In the genomic region with DNA sequence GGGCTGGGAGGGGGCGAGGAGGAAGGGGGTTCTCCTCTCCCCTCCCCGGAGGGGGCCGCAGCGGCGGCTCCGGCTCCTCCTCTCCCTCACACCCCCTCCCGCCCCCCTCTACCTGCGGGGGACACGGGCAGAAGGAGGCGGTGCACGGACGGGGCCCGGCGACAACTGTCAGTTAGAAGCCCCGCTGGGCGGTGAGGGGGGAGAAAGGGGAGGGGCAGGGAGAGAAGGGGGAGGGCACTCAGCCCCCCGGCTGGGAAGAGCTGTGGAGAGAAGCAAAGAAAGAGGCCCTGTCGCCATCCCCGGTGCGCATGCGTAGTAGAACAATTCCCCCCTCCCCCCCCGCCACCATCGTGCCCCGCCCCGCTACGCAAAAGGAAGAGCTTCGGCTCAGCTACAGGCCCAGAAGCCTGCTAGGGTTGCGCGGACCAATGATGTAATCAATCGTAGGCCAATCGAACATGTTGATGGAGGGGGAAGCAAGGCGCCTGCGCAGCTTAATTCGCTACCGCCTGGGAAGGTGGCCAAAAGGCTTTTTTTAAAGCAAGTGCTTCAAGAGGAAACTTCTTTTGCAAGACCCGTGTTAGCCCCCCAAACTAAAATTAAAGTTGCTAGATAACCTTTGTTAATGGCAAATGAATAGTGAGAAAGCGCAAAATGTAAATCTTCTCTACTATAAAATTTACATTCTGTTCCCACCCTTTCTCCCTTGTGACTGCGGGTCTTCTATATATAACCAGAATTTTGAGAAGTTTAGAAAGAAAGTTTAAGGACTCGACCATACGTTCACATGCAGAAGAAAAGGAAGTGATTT, we compare ENCODE assay signal across 8 cellular contexts. TPM values are rescaled to one million over a fixed set of nuclear protein-coding genes. Genes with fewer than 3 reads are reported as not detected.
DNase-seq lines count a peak whose midpoint lies in the region; ATAC-seq and TF ChIP-seq lines count a peak whose summit lies in the region.

No MANE protein-coding gene starts in this region.

- H3K27ac ChIP-seq in AG04450 (ENCODE audit: low read depth, low read length), result peak overlapping the region; percentile 69
- peak overlapping the region; percentile 98 for H3K27ac ChIP-seq in smooth muscle cell (ENCODE audit: low read depth)

- H3K4me1 Mint-ChIP-seq in WTC11 (peaks cover 29% of the 10 kb centered on the region), immature natural killer cell (peaks cover 48 to 85% of the 10 kb centered on the region in 2 donors)

- H3K4me2 ChIP-seq in smooth muscle cell, result peak overlapping the region; percentile 96

- H3K4me3 ChIP-seq in AG04450 (ENCODE audit: low read depth, low read length) (peak overlapping the region; percentile 78), cardiac fibroblast (replicated peaks in 1 of 2; ENCODE audit: low read depth in 2 of 2, low read length in 2 of 2) (peak overlapping the region; percentile 80 to 86), smooth muscle cell (peak overlapping the region; percentile 100)

- peak overlapping the region; percentile 96 for H3K9ac ChIP-seq in smooth muscle cell (ENCODE audit: low read depth)

- H3K27me3 ChIP-seq in AG04450 (ENCODE audit: control insufficient read depth, insufficient read depth, low read length), result no peaks in the 10 kb centered on the region
- no peaks in the 10 kb centered on the region for H3K27me3 ChIP-seq in smooth muscle cell (ENCODE audit: low read depth)

- H3K9me3 ChIP-seq in AG04450 (ENCODE audit: control insufficient read depth, insufficient read depth, low read length), result no peaks in the 10 kb centered on the region; the same call in 1 of the 2 replicates
- H3K9me3 ChIP-seq in smooth muscle cell (replicated peaks; ENCODE audit: low read depth), result no peaks in the 10 kb centered on the region

- peak overlapping the region; percentile 93 for H2AFZ ChIP-seq in smooth muscle cell (ENCODE audit: low read depth)

- peak; percentile 98 for DNase-seq in AG04450 (ENCODE audit: low read depth, low spot score)
- peak; percentile 100 for DNase-seq in NCI-H2196 treated with DMSO at 0.1 percent for 48 hours (lab: John Stamatoyannopoulos, UW; ENCODE audit: unreplicated experiment)
- DNase-seq in WTC11 (ENCODE audit: low spot score), result peak; percentile 91
- DNase-seq in cardiac fibroblast (ENCODE audit: low read depth in 2 of 2), result peak; percentile 99
- DNase-seq in immature natural killer cell, result peak; percentile 92 to 95 (median 94)
- peak; percentile 95 for DNase-seq in smooth muscle cell (lab: John Stamatoyannopoulos, UW; ENCODE audit: unreplicated experiment)

- H3K36me3 ChIP-seq in smooth muscle cell (ENCODE audit: low read depth), result no peaks in the 10 kb centered on the region

- WGBS in smooth muscle cell (ENCODE audit: low lambda C conversion rate), result 4% methylated on average over 22 of the region's 40 CpGs

- peaks cover 61% of the 10 kb centered on the region for H4K20me1 ChIP-seq in smooth muscle cell (ENCODE audit: low read depth)

- H3K27ac Mint-ChIP-seq in WTC11 (peak overlapping the region; percentile 94), immature natural killer cell (peak overlapping the region; percentile 90 to 94 (median 91))

- ATAC-seq in GM18907 (IDR thresholded peaks at IDR 0.05; ENCODE audit: unreplicated experiment) (peak; percentile 67), HG03139 (IDR thresholded peaks at IDR 0.05; ENCODE audit: unreplicated experiment) (peak; percentile 56), WTC11 (peak; percentile 71)

- TF ChIP-seq CTCF in AG04450 (IDR thresholded peaks at IDR 0.05; ENCODE audit: low read depth, low read length) (no peak), WTC11 (IDR thresholded peaks at IDR 0.05) (no peak), cardiac fibroblast (IDR thresholded peaks at IDR 0.05; ENCODE audit: low read depth, low read length) (no peak), smooth muscle cell (IDR thresholded peaks at IDR 0.05; ENCODE audit: borderline replicate concordance, insufficient read depth, poor library complexity, severe bottlenecking) (no peak)

- peaks cover 26% of the 10 kb centered on the region for H3F3A ChIP-seq in smooth muscle cell (ENCODE audit: low read depth)

- H3K4me3 Mint-ChIP-seq in WTC11, result peak overlapping the region; percentile 68
- H3K4me3 Mint-ChIP-seq in immature natural killer cell, result peak overlapping the region; percentile 79 to 88 (median 82)

- POLR2A ChIA-PET in AG04450 (lab: Yijun Ruan, JAX), result interaction anchor here (0.7 to 0.9 kb wide), 3 partner anchors 24 to 379 kb away, joined by 3 to 8 read pairs (median 4); a partner anchor contains a TSS
- POLR2A ChIA-PET in WTC11 (lab: Charles Lee), result interaction anchor here (0.6 to 1.1 kb wide), 7 partner anchors 11 to 346 kb away, joined by 3 to 8 read pairs (median 4); a partner anchor contains a TSS

- CTCF ChIA-PET in AG04450 (lab: Charles Lee) (interaction anchor here (0.6 to 2.2 kb wide), 4 partner anchors 9 to 134 kb away, joined by 3 to 8 read pairs (median 4); no protein-coding TSS in a partner anchor), WTC11 (lab: Charles Lee) (interaction anchor here (0.7 to 2.6 kb wide), 10 partner anchors 13 to 1360 kb away, joined by 3 to 32 read pairs (median 6); a partner anchor contains a TSS)

- H3K79me2 ChIP-seq in smooth muscle cell (ENCODE audit: low read depth), result peaks cover 69% of the 10 kb centered on the region

- H3K4me1 ChIP-seq in smooth muscle cell (ENCODE audit: low read depth), result peaks cover 24% of the 10 kb centered on the region

- H3K36me3 Mint-ChIP-seq in WTC11 (peaks cover 21% of the 10 kb centered on the region), immature natural killer cell (peaks cover 15 to 21% (median 16%) of the 10 kb centered on the region in 3 donors)

- H3K27me3 Mint-ChIP-seq in WTC11 (ENCODE audit: low read depth) (no peaks in the 10 kb centered on the region), immature natural killer cell (ENCODE audit: low read depth in 3 of 3) (peaks cover 10 to 12% (median 10%) of the 10 kb centered on the region in 3 donors)

- peaks cover 6% of the 10 kb centered on the region for H3K9me3 Mint-ChIP-seq in WTC11
- H3K9me3 Mint-ChIP-seq in immature natural killer cell, result no peaks in the 10 kb centered on the region

TF ChIP-seq in WTC11, 78 proteins besides CTCF, POLR2A, EP300 and RAD21 (continues in another document):
- TF ChIP-seq, protein P1, sequence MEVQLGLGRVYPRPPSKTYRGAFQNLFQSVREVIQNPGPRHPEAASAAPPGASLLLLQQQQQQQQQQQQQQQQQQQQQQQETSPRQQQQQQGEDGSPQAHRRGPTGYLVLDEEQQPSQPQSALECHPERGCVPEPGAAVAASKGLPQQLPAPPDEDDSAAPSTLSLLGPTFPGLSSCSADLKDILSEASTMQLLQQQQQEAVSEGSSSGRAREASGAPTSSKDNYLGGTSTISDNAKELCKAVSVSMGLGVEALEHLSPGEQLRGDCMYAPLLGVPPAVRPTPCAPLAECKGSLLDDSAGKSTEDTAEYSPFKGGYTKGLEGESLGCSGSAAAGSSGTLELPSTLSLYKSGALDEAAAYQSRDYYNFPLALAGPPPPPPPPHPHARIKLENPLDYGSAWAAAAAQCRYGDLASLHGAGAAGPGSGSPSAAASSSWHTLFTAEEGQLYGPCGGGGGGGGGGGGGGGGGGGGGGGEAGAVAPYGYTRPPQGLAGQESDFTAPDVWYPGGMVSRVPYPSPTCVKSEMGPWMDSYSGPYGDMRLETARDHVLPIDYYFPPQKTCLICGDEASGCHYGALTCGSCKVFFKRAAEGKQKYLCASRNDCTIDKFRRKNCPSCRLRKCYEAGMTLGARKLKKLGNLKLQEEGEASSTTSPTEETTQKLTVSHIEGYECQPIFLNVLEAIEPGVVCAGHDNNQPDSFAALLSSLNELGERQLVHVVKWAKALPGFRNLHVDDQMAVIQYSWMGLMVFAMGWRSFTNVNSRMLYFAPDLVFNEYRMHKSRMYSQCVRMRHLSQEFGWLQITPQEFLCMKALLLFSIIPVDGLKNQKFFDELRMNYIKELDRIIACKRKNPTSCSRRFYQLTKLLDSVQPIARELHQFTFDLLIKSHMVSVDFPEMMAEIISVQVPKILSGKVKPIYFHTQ (CRISPR knock-in tag; IDR thresholded peaks at IDR 0.05), result 0 out of 2 replicates have a peak, but pooled peaks have one; percentile 31
- 0 out of 2 replicates have a peak, but pooled peaks have one; percentile 40 for TF ChIP-seq FOXK1 (CRISPR knock-in tag; IDR thresholded peaks at IDR 0.05)
- TF ChIP-seq ZNF416 (CRISPR knock-in tag; IDR thresholded peaks at IDR 0.05), result no peak
- no peak for TF ChIP-seq OVOL2 (CRISPR knock-in tag; IDR thresholded peaks at IDR 0.05; ENCODE audit: borderline replicate concordance)
- TF ChIP-seq, protein P2, sequence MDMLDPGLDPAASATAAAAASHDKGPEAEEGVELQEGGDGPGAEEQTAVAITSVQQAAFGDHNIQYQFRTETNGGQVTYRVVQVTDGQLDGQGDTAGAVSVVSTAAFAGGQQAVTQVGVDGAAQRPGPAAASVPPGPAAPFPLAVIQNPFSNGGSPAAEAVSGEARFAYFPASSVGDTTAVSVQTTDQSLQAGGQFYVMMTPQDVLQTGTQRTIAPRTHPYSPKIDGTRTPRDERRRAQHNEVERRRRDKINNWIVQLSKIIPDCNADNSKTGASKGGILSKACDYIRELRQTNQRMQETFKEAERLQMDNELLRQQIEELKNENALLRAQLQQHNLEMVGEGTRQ (CRISPR knock-in tag; IDR thresholded peaks at IDR 0.05), result 0 out of 2 replicates have a peak, but pooled peaks have one; percentile 1
- TF ChIP-seq GABPB1 (CRISPR knock-in tag; IDR thresholded peaks at IDR 0.05), result 0 out of 2 replicates have a peak, but pooled peaks have one; percentile 25
- TF ChIP-seq TEAD1 (CRISPR knock-in tag; IDR thresholded peaks at IDR 0.05), result no peak
- TF ChIP-seq, protein P3, sequence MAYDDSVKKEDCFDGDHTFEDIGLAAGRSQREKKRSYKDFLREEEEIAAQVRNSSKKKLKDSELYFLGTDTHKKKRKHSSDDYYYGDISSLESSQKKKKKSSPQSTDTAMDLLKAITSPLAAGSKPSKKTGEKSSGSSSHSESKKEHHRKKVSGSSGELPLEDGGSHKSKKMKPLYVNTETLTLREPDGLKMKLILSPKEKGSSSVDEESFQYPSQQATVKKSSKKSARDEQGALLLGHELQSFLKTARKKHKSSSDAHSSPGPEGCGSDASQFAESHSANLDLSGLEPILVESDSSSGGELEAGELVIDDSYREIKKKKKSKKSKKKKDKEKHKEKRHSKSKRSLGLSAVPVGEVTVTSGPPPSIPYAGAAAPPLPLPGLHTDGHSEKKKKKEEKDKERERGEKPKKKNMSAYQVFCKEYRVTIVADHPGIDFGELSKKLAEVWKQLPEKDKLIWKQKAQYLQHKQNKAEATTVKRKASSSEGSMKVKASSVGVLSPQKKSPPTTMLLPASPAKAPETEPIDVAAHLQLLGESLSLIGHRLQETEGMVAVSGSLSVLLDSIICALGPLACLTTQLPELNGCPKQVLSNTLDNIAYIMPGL (CRISPR knock-in tag; IDR thresholded peaks at IDR 0.05), result peak; percentile 15; the same call in 1 of the 2 replicates
- no peak for TF ChIP-seq GRHL2 (CRISPR knock-in tag; IDR thresholded peaks at IDR 0.05; ENCODE audit: insufficient replicate concordance, severe bottlenecking)

RNA-seq across cellular contexts. Expression of a gene that starts 7.0 kb away (rescaled TPM):
- polyA plus RNA-seq in AG04450 (2011; rRNA removed), result 13.3 and 18.9 TPM in 2 replicates
- 11.1 and 20.9 TPM in 2 replicates for polyA minus RNA-seq in AG04450 (2011; rRNA and poly(A)+ RNA removed)
- 19.7 to 20.1 TPM (median 19.8 TPM) in 3 replicates for total RNA-seq in WTC11 (2021)
- polyA plus RNA-seq in immature natural killer cell, result 10 to 100 TPM; 11.9 to 20.7 (median 16.0) TPM
- total RNA-seq in smooth muscle cell, result 41.9 and 51.9 TPM in 2 replicates
- polyA plus RNA-seq in smooth muscle cell, result 14.1 and 20.5 TPM in 2 replicates

Comparison
In these comparisons a context has a peak if more than half of its experiments do, and no peak if none do; other contexts are left out.
1. Peak in every context shown above with its lines: DNase-seq, ATAC-seq, H3K4me3 ChIP-seq and H3K27ac ChIP-seq.